Comparison of ENCODE assay signal across 18 cellular contexts in the genomic region with DNA sequence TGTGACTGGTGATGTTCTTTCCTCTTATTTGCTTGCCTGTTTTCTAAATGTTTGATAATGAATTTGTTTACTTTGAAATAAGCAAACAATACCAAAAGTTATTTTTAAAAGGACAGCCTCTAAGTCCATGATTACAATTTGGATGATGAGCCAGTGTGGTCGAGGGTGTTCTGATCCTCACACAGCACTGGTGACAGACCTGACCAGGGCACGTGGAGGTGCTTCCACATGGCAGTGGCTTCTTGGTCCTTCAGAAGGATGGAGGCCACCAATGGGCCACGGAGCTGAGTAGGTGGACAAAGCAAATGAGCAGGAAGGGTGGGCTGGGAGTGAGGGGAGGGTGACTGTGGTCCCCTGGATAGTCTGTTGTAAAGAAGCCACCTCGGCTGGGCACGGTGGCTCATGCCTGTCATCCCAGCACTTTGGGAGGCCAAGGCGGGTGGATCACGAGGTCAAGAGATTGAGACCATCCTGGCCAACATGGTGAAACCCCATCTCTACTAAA. TPM values are rescaled to one million over a fixed set of nuclear protein-coding genes. Genes with fewer than 3 reads are reported as not detected.
DNase-seq lines count a peak whose midpoint lies in the region; ATAC-seq and TF ChIP-seq lines count a peak whose summit lies in the region.
"Had no signal": no experiment of that assay in that cellular context is flagged by ENCODE, and none has a peak within 500 bp of the region (broad histone marks: within the 10 kb centered on the region; RNA-seq: fewer than 3 reads in every experiment).

No MANE protein-coding gene starts in this region.

- no peaks in the 10 kb centered on the region for H3K9me3 ChIP-seq in BLaER1
- H3K9me3 ChIP-seq in thyroid gland = no peaks in the 10 kb centered on the region

- no peaks in the 10 kb centered on the region for H3K27me3 ChIP-seq in BLaER1
- H3K27me3 ChIP-seq in thyroid gland = no peaks in the 10 kb centered on the region

- 91 to 92% methylated on average over 7 of the region's 7 CpGs for WGBS in thyroid gland, 2 donors

- H3K4me1 Mint-ChIP-seq in nephron progenitor cell = peaks cover 35% of the 10 kb centered on the region
- H3K4me1 Mint-ChIP-seq in activated T-helper 17 cell treated with anti-CD3 and anti-CD28 coated beads, Interleukin-2, amount 50 U/mL, for 72 hours = no peaks in the 10 kb centered on the region

- H4K20me1 ChIP-seq in BLaER1 = no peaks in the 10 kb centered on the region; the same call in 1 of the 2 replicates

- H3K27ac Mint-ChIP-seq in nephron progenitor cell = no peak overlapping the region
- no peak overlapping the region for H3K27ac Mint-ChIP-seq in activated T-helper 17 cell treated with anti-CD3 and anti-CD28 coated beads, Interleukin-2, amount 50 U/mL, for 72 hours
- H3K27ac Mint-ChIP-seq: CD14-positive monocyte; CD4-positive, alpha-beta T cell; GM23338 had no signal

- no peak for TF ChIP-seq CTCF in VCaP (conservative IDR thresholded peaks at IDR 0.05)
- TF ChIP-seq CTCF in nephron progenitor cell (IDR thresholded peaks at IDR 0.05) = no peak
- no peak for TF ChIP-seq CTCF in thyroid gland (IDR thresholded peaks at IDR 0.05)

- DNase-seq in nephron progenitor cell (no peak), thyroid gland (no peak), NCI-H2029 treated with DMSO at 0.1 percent for 48 hours (lab: John Stamatoyannopoulos, UW) (no peak), midbrain (lab: John Stamatoyannopoulos, UW) (no peak)
- DNase-seq: CD4-positive, alpha-beta T cell; CD8-positive, alpha-beta memory T cell; DMS153; DND-41; H9 had no signal

- peaks cover 32% of the 10 kb centered on the region for H3K27me3 Mint-ChIP-seq in nephron progenitor cell (ENCODE audit: low read depth, poor library complexity)
- peaks cover 7% of the 10 kb centered on the region for H3K27me3 Mint-ChIP-seq in activated T-helper 17 cell treated with anti-CD3 and anti-CD28 coated beads, Interleukin-2, amount 50 U/mL, for 72 hours

- intact Hi-C loops in thyroid gland (cut with DNase I) = loop anchor here (5.0 to 10.0 kb wide), 2 partner anchors 197 to 420 kb away; no protein-coding TSS in a partner anchor

- H3K9ac ChIP-seq in BLaER1 = no peak overlapping the region

- H3K4me3 ChIP-seq in BLaER1 (no peak overlapping the region), thyroid gland (replicated peaks in 1 of 3) (no peak overlapping the region)
- H3K4me3 ChIP-seq: GM23338 had no signal

- H3K4me1 ChIP-seq in BLaER1 (peaks cover 81% of the 10 kb centered on the region), thyroid gland (peaks cover 12 to 31% of the 10 kb centered on the region in 2 donors)

- H3K36me3 ChIP-seq in BLaER1 (no peaks in the 10 kb centered on the region), thyroid gland (no peaks in the 10 kb centered on the region)

- ATAC-seq in activated T-helper 17 cell treated with anti-CD3 and anti-CD28 coated beads, Interleukin-2, amount 50 U/mL, for 72 hours (replicated peaks) = no peak
- ATAC-seq: GM23338, HCT116 had no signal

- peak overlapping the region; percentile 30 for H3K4me3 Mint-ChIP-seq in nephron progenitor cell
- H3K4me3 Mint-ChIP-seq in activated T-helper 17 cell treated with anti-CD3 and anti-CD28 coated beads, Interleukin-2, amount 50 U/mL, for 72 hours = no peak overlapping the region
- H3K4me3 Mint-ChIP-seq: CD14-positive monocyte; CD4-positive, alpha-beta T cell; CD8-positive, alpha-beta memory T cell; GM23338; H9 had no signal

- H3K9me3 Mint-ChIP-seq in nephron progenitor cell = no peaks in the 10 kb centered on the region
- H3K9me3 Mint-ChIP-seq in activated T-helper 17 cell treated with anti-CD3 and anti-CD28 coated beads, Interleukin-2, amount 50 U/mL, for 72 hours = no peaks in the 10 kb centered on the region
- H3K9me3 Mint-ChIP-seq: CD4-positive, alpha-beta T cell; CD8-positive, alpha-beta memory T cell; GM23338; H9 had no signal

- no peaks in the 10 kb centered on the region for H3K36me3 Mint-ChIP-seq in nephron progenitor cell (ENCODE audit: low read depth)
- H3K36me3 Mint-ChIP-seq in activated T-helper 17 cell treated with anti-CD3 and anti-CD28 coated beads, Interleukin-2, amount 50 U/mL, for 72 hours (ENCODE audit: low read depth) = no peaks in the 10 kb centered on the region
- H3K36me3 Mint-ChIP-seq: CD14-positive monocyte; CD8-positive, alpha-beta memory T cell had no signal

- peak overlapping the region; percentile 94 for H3K4me2 ChIP-seq in BLaER1
- H3K4me2 ChIP-seq: GM23338 had no signal

- TF ChIP-seq POLR2A in thyroid gland (IDR thresholded peaks at IDR 0.05) = no peak

- H3K27ac ChIP-seq in BLaER1 = no peak overlapping the region
- peak overlapping the region; percentile 50 for H3K27ac ChIP-seq in VCaP
- H3K27ac ChIP-seq in thyroid gland = peak overlapping the region; percentile 65 to 95 (median 89)

RNA-seq across cellular contexts. Expression of a gene that starts 4.2 kb away (rescaled TPM):
- under 1 TPM in 1 of 4 donors, not detected in 3; 0.54 TPM for total RNA-seq in thyroid gland
- under 1 TPM in 1 of 2 donors, not detected in 1; 0.28 TPM for total RNA-seq in activated T-helper 17 cell treated with anti-CD3 and anti-CD28 coated beads, Interleukin-2, amount 50 U/mL, for 72 hours
- total RNA-seq: A172; CD4-positive, alpha-beta T cell; CD8-positive, alpha-beta memory T cell had no signal

RNA-seq across cellular contexts. Expression of a gene that starts 16.7 kb away (rescaled TPM):
- 1 to 10 TPM in 3 of 4 donors, under 1 TPM in 1; 0.22 to 6.6 (median 3.9) TPM for total RNA-seq in thyroid gland
- total RNA-seq in activated T-helper 17 cell treated with anti-CD3 and anti-CD28 coated beads, Interleukin-2, amount 50 U/mL, for 72 hours = under 1 TPM in 1 of 2 donors, not detected in 1; 0.45 TPM
- total RNA-seq: A172; CD4-positive, alpha-beta T cell; CD8-positive, alpha-beta memory T cell; H4 had no signal

RNA-seq across cellular contexts. Expression of a gene that starts 21.3 kb away (rescaled TPM):
- total RNA-seq in thyroid gland = 10 to 100 TPM in 1 of 4 donors, 1 to 10 TPM in 3; 4.1 to 15.3 (median 5.1) TPM
- total RNA-seq in activated T-helper 17 cell treated with anti-CD3 and anti-CD28 coated beads, Interleukin-2, amount 50 U/mL, for 72 hours = 10 to 100 TPM; 16.4 to 22.3 TPM

RNA-seq across cellular contexts. Expression of a gene that starts 37.4 kb away (rescaled TPM):
- 1 to 10 TPM in 2 of 4 donors, under 1 TPM in 1, not detected in 1; 0.45 to 3.0 (median 2.5) TPM for total RNA-seq in thyroid gland
- total RNA-seq in activated T-helper 17 cell treated with anti-CD3 and anti-CD28 coated beads, Interleukin-2, amount 50 U/mL, for 72 hours = 100 to 1,000 TPM; 193 to 378 TPM
- total RNA-seq: A172, A673 had no signal
